In genomic region chr16:71845639-71846431, GRCh38 we compare ENCODE assay signal across 8 cellular contexts. TPM values are rescaled to one million over a fixed set of nuclear protein-coding genes. Genes with fewer than 3 reads are reported as not detected.
A peak's percentile ranks its signal among the peaks of the same experiment; 100 is the strongest.
DNase-seq lines count a peak whose midpoint lies in the region; ATAC-seq and TF ChIP-seq lines count a peak whose summit lies in the region.

Gene ATXN1L (plus strand): TSS chr16:71845976. CDS start chr16:71849741, 3,765 bp downstream.

- intact Hi-C loops in esophagus squamous epithelium (cut with DNase I), result no loop called here

- peaks cover 8 to 33% (median 16%) of the 10 kb centered on the region in 3 donors for H3K36me3 ChIP-seq in esophagus squamous epithelium

- peaks cover 7% of the 10 kb centered on the region for H3K36me3 Mint-ChIP-seq in IgD-negative memory B cell

- peak within 1 kb of the TSS; percentile 98 to 100 (median 99) for H3K27ac Mint-ChIP-seq in IgD-negative memory B cell

- H3K4me3 Mint-ChIP-seq in IgD-negative memory B cell, result peak within 1 kb of the TSS; percentile 89 to 99 (median 98)

- peak in 3 of 4 donors; percentile 81 to 93 (median 88) for TF ChIP-seq POLR2A in esophagus squamous epithelium (IDR thresholded peaks at IDR 0.05)

- peak within 1 kb of the TSS; percentile 78 to 99 (median 84) for H3K4me3 ChIP-seq in esophagus squamous epithelium

- no peaks in the 10 kb centered on the region for H3K9me3 Mint-ChIP-seq in IgD-negative memory B cell

- H3K9me3 ChIP-seq in esophagus squamous epithelium, result no peaks in the 10 kb centered on the region

- H3K27me3 Mint-ChIP-seq in IgD-negative memory B cell, result no peaks in the 10 kb centered on the region

- H3K27ac ChIP-seq in esophagus squamous epithelium, result peak within 1 kb of the TSS; percentile 90 to 98 (median 94)

- 0% methylated on average over 2 to 5 of the region's 62 CpGs for WGBS in esophagus squamous epithelium, 2 donors

- peak; percentile 67 for ATAC-seq in GM21576 (IDR thresholded peaks at IDR 0.05; ENCODE audit: unreplicated experiment)

- peak in 3 of 6 experiments; percentile 6 to 30 (median 28) for TF ChIP-seq CTCF in esophagus squamous epithelium (IDR thresholded peaks at IDR 0.05)

- no peaks in the 10 kb centered on the region for H3K27me3 ChIP-seq in esophagus squamous epithelium

- peaks cover 0 to 23% (median 13%) of the 10 kb centered on the region in 3 donors for H3K4me1 ChIP-seq in esophagus squamous epithelium

- DNase-seq in DMS153 treated with DMSO at 0.1 percent for 48 hours (lab: John Stamatoyannopoulos, UW; ENCODE audit: unreplicated experiment), result peak; percentile 60
- peak; percentile 97 to 98 for DNase-seq in activated T-cell treated with anti-CD3 and anti-CD28 coated beads, Interleukin-2, amount 50 U/mL, for 48 hours
- DNase-seq in esophagus squamous epithelium (lab: John Stamatoyannopoulos, UW), result peak; percentile 60
- peak; percentile 94 for DNase-seq in myocyte (ENCODE audit: low read depth)
- DNase-seq in stimulated activated CD8-positive, alpha-beta memory T cell treated with anti-CD3 and anti-CD28 coated beads, Interleukin-7, amount 100 ng/mL, for 4 hours (ENCODE audit: low read depth in 2 of 2), result peak; percentile 75 to 87

- H3K4me1 Mint-ChIP-seq in IgD-negative memory B cell, result peaks cover 32 to 51% (median 43%) of the 10 kb centered on the region in 3 donors

TF ChIP-seq in PFSK-1, 5 proteins besides CTCF, POLR2A, EP300 and RAD21:
- TF ChIP-seq REST (IDR thresholded peaks at IDR 0.05; ENCODE audit: insufficient read depth in 1 of 2, low read depth in 2 of 2, low read length in 2 of 2) (no peak), SIN3A (IDR thresholded peaks at IDR 0.05; ENCODE audit: borderline replicate concordance, insufficient read depth, low read length) (peak; percentile 87; the same call in 1 of the 2 replicates), FOXP2 (optimal IDR thresholded peaks at IDR 0.05; ENCODE audit: borderline replicate concordance, extremely low read depth, extremely low read length, insufficient read depth) (peak; percentile 79), POLR2AphosphoS5 (IDR thresholded peaks at IDR 0.05; ENCODE audit: low read depth, low read length) (peak; percentile 93), TAF1 (IDR thresholded peaks at IDR 0.05; ENCODE audit: borderline replicate concordance, insufficient read depth, low read length) (0 out of 2 replicates have a peak, but pooled peaks have one; percentile 74)

RNA-seq across cellular contexts. Expression of gene ATXN1L, which starts in this region (rescaled TPM):
- polyA plus RNA-seq in IgD-negative memory B cell, result 5.4 TPM
- polyA plus RNA-seq in PFSK-1 (2012; ENCODE audit: insufficient read length, low read depth), result 6.8 TPM
- total RNA-seq in esophagus squamous epithelium (10 to 100 TPM in 3 of 4 donors, 1 to 10 TPM in 1; 8.9 to 23.8 (median 15.6) TPM), myocyte (10.6 and 10.7 TPM in 2 replicates)
- polyA plus RNA-seq in myocyte (2012), result 15.4 TPM

Comparison
In these comparisons a context has a peak if more than half of its experiments do, and no peak if none do; other contexts are left out.
1. Peak in every context shown above with its lines: DNase-seq, ATAC-seq, H3K4me3 ChIP-seq and H3K27ac ChIP-seq.